1 cellular context compared by ENCODE assay signal in genomic region chr20:37278966-37279590, GRCh38.
TF ChIP-seq lines count a peak whose summit lies in the region.

No MANE protein-coding gene starts in this region.

TF ChIP-seq in WTC11, 78 proteins besides CTCF, POLR2A, EP300 and RAD21 (continued from another document):
- TF ChIP-seq ERG (CRISPR knock-in tag; IDR thresholded peaks at IDR 0.05), result no peak
- no peak for TF ChIP-seq CREM (CRISPR knock-in tag; IDR thresholded peaks at IDR 0.05)
TF ChIP-seq in WTC11: peak in this region for 0.
